Comparison of ENCODE assay signal across 18 cellular contexts in the genomic region with DNA sequence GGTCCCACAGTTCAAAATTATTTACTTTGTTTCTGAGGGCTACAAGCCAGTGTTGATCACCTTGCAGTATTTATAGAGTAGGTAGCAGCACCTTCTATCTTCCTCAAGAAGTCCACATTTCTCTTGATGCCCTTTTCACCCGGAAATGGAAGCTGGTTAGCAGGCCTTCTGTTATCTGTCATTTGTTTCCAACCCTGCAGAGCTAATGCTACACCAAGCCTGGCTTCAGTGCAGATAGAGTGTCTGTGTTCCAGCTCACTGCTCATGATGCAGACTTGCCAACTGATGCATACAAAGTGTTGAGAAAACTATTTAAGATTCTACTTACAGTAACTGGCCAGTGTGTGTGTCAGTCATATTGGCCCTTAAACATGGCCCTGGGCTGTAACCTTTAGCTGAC.
DNase-seq lines count a peak whose midpoint lies in the region; ATAC-seq and TF ChIP-seq lines count a peak whose summit lies in the region.
"Had no signal": no experiment of that assay in that cellular context is flagged by ENCODE, and none has a peak within 500 bp of the region (broad histone marks: within the 10 kb centered on the region; RNA-seq: fewer than 3 reads in every experiment).

No MANE protein-coding gene starts in this region.

- DNase-seq in BE2C (peak; percentile 82), Caki2 (ENCODE audit: low read depth) (peak; percentile 2), SK-N-DZ (ENCODE audit: low spot score) (peak; percentile 26), spleen (no peak), right lobe of liver (no peak)
- no peak for DNase-seq in stimulated activated CD4-positive, alpha-beta T cell treated with anti-CD3 and anti-CD28 coated beads, Interleukin-4, amount 100 ng/mL, for 24 hours
- DNase-seq: Caco-2; CD4-positive, CD25-positive, alpha-beta regulatory T cell; CD8-positive, alpha-beta T cell; DMS153; DND-41; GOT3; HFFc6 had no signal

- H3K27ac ChIP-seq in VCaP (peak overlapping the region; percentile 74), spleen (no peak overlapping the region), right lobe of liver (no peak overlapping the region)
- H3K27ac ChIP-seq: BLaER1, C4-2B had no signal

- no peak overlapping the region for H3K4me3 ChIP-seq in BE2C (ENCODE audit: low read depth, low read length)
- no peak overlapping the region for H3K4me3 ChIP-seq in spleen
- no peak overlapping the region for H3K4me3 ChIP-seq in right lobe of liver
- H3K4me3 ChIP-seq: BLaER1, HAP-1 had no signal

- no peak for TF ChIP-seq POLR2A in spleen (IDR thresholded peaks at IDR 0.05)
- TF ChIP-seq POLR2A in right lobe of liver (IDR thresholded peaks at IDR 0.05) = no peak

- intact Hi-C loops in spleen (cut with DNase I; ENCODE audit: low total_unique reads) (no loop called here), right lobe of liver (cut with DNase I) (no loop called here)

- peaks cover 47% of the 10 kb centered on the region for H3K4me1 ChIP-seq in BE2C
- no peaks in the 10 kb centered on the region for H3K4me1 ChIP-seq in spleen
- no peaks in the 10 kb centered on the region for H3K4me1 ChIP-seq in right lobe of liver
- H3K4me1 ChIP-seq: BLaER1, Caco-2, HAP-1 had no signal

- H3K9me3 ChIP-seq in BE2C (no peaks in the 10 kb centered on the region), spleen (no peaks in the 10 kb centered on the region), right lobe of liver (no peaks in the 10 kb centered on the region)
- H3K9me3 ChIP-seq: BLaER1, Caco-2, HAP-1 had no signal

- in situ Hi-C loops in Caki2 (cut with HindIII; ENCODE audit: low pct_unique_long_range_greater_than_20kb, low sequenced_read_pairs) = no loop called here

- H3K36me3 ChIP-seq in BE2C = no peaks in the 10 kb centered on the region
- H3K36me3 ChIP-seq in spleen = no peaks in the 10 kb centered on the region
- no peaks in the 10 kb centered on the region for H3K36me3 ChIP-seq in right lobe of liver
- H3K36me3 ChIP-seq: BLaER1, HAP-1 had no signal

- TF ChIP-seq CTCF in BE2C (IDR thresholded peaks at IDR 0.05; ENCODE audit: low read depth, low read length) (no peak), VCaP (conservative IDR thresholded peaks at IDR 0.05) (no peak), spleen (IDR thresholded peaks at IDR 0.05 in 8 of 11, conservative IDR thresholded peaks at IDR 0.05 in 3 of 11) (no peak), right lobe of liver (IDR thresholded peaks at IDR 0.05) (no peak)

- H3K27me3 ChIP-seq in BE2C (no peaks in the 10 kb centered on the region), spleen (replicated peaks in 1 of 7) (no peaks in the 10 kb centered on the region), right lobe of liver (no peaks in the 10 kb centered on the region)
- H3K27me3 ChIP-seq: BLaER1 had no signal

- 57 to 73% (median 68%) methylated on average over 1 of the region's 1 CpG for WGBS in spleen, 5 donors
- 33% methylated on average over 1 of the region's 1 CpG for WGBS in right lobe of liver (ENCODE audit: insufficient coverage, low coverage, low lambda C conversion rate, missing lambda C conversion rate)

- ATAC-seq in HG03139 (IDR thresholded peaks at IDR 0.05; ENCODE audit: unreplicated experiment) (no peak), right lobe of liver (no peak)
- ATAC-seq: CD8-positive, alpha-beta T cell had no signal

Comparison
In these comparisons a context has a peak if more than half of its experiments do, and no peak if none do; other contexts are left out.
1. DNase-seq: peak in BE2C (single experiment), Caki2 (single experiment) and SK-N-DZ (single experiment); none in stimulated activated CD4-positive, alpha-beta T cell treated with anti-CD3 and anti-CD28 coated beads, Interleukin-4, amount 100 ng/mL, for 24 hours (single experiment), spleen (single experiment) and right lobe of liver (0 of 3).